In genomic region chr13:66847541-66847940, GRCh38 we compare ENCODE assay signal across 27 cellular contexts.
"Had no signal": no experiment of that assay in that cellular context is flagged by ENCODE, and none has a peak within 500 bp of the region (broad histone marks: within the 10 kb centered on the region; RNA-seq: fewer than 3 reads in every experiment).

No MANE protein-coding gene starts in this region.

- H2AFZ ChIP-seq: hepatocyte had no signal

- H3K4me2 ChIP-seq: hepatocyte had no signal

- H3K4me3 ChIP-seq: colonic mucosa, coronary artery, dorsolateral prefrontal cortex, esophagus muscularis mucosa, esophagus squamous epithelium, gastrocnemius medialis, gastroesophageal sphincter, heart left ventricle, heart right ventricle, hepatocyte had no signal

- H3K79me2 ChIP-seq: hepatocyte had no signal

- H3K4me1 ChIP-seq: colonic mucosa, esophagus muscularis mucosa, esophagus squamous epithelium, foreskin keratinocyte, gastrocnemius medialis, gastroesophageal sphincter, heart left ventricle, heart right ventricle had no signal

- ATAC-seq: effector memory CD8-positive, alpha-beta T cell; esophagus mucosa; foreskin keratinocyte; gastrocnemius medialis; gastroesophageal sphincter; heart left ventricle; heart right ventricle had no signal

- H3K36me3 ChIP-seq: colonic mucosa, esophagus muscularis mucosa, esophagus squamous epithelium, gastrocnemius medialis, gastroesophageal sphincter, heart left ventricle, heart right ventricle had no signal

- H3K27me3 ChIP-seq: colonic mucosa, dorsolateral prefrontal cortex, esophagus muscularis mucosa, esophagus squamous epithelium, foreskin keratinocyte, gastrocnemius medialis, gastroesophageal sphincter, heart left ventricle, heart right ventricle, hepatocyte had no signal

- DNase-seq: colonic mucosa; cortex of kidney; dermis blood vessel endothelial cell; dorsolateral prefrontal cortex; effector CD4-positive, alpha-beta T cell; effector CD8-positive, alpha-beta T cell; effector memory CD4-positive, alpha-beta T cell; effector memory CD8-positive, alpha-beta T cell; endodermal cell; erythroblast; esophagus squamous epithelium; foreskin fibroblast; foreskin keratinocyte; foreskin melanocyte; gastrocnemius medialis; glutamatergic neuron; head of caudate nucleus; heart left ventricle; heart right ventricle had no signal

- FAIRE-seq: endometrium, endothelial cell of umbilical vein had no signal

- H3K9me3 ChIP-seq: colonic mucosa, esophagus muscularis mucosa, esophagus squamous epithelium, gastrocnemius medialis, gastroesophageal sphincter had no signal

- H3K27ac ChIP-seq: colonic mucosa, coronary artery, epithelial cell of prostate, esophagus muscularis mucosa, esophagus squamous epithelium, foreskin keratinocyte, gastrocnemius medialis, gastroesophageal sphincter, heart left ventricle, heart right ventricle, hepatocyte had no signal
